ENCODE assay signal across 20 cellular contexts in the genomic region with DNA sequence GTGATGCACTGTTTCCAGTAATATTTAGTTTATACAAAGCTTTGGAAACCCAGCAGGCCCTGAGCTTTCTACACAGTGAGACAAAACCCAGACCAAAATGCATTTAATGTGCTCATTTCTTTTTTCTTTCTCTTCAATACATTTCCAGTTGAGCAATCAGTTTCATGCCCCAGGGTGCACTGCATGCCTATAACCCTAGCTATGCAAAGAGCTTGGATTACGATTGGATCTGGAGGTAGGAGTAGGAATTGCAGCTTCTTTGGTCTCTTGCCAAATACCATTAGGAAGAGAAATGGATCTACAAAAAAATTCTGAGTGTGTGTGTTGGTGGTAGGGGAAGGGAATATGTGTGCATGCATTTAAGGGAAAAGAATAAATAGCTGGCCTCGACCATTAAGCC.
DNase-seq lines count a peak whose midpoint lies in the region; ATAC-seq and TF ChIP-seq lines count a peak whose summit lies in the region.
"Had no signal": no experiment of that assay in that cellular context is flagged by ENCODE, and none has a peak within 500 bp of the region (broad histone marks: within the 10 kb centered on the region; RNA-seq: fewer than 3 reads in every experiment).

No MANE protein-coding gene starts in this region.

- DNase-seq in SK-N-SH (peak; percentile 7), T1000 (lab: John Stamatoyannopoulos, UW) (peak; percentile 10), islet precursor cell (peak; percentile 56), LoVo (ENCODE audit: low spot score) (no peak), lower leg skin (ENCODE audit: low spot score in 2 of 2) (no peak), middle frontal gyrus (ENCODE audit: extremely low spot score, low spot score) (no peak)
- DNase-seq: activated naive CD4-positive, alpha-beta T cell; aorta; effector memory CD4-positive, alpha-beta T cell; GM23248; left cardiac atrium; NCI-H774; occipital lobe; stimulated activated naive CD4-positive, alpha-beta T cell treated with Interleukin-2 at 50 U/mL for 16 hours; T-cell had no signal

- H3K79me2 ChIP-seq in SK-N-SH (ENCODE audit: insufficient read depth), result no peaks in the 10 kb centered on the region

- ATAC-seq in SK-N-SH treated with all-trans-retinoic acid at 6 μM for 48 hours, result no peak
- ATAC-seq in HG03460 (IDR thresholded peaks at IDR 0.05; ENCODE audit: unreplicated experiment), result no peak
- ATAC-seq: left cardiac atrium, sciatic nerve, T-cell had no signal

- no peaks in the 10 kb centered on the region for H3K9me3 ChIP-seq in SK-N-SH
- H3K9me3 ChIP-seq: tibial nerve had no signal

- H3K4me2 ChIP-seq in SK-N-SH, result no peak overlapping the region

- no peaks in the 10 kb centered on the region for H4K20me1 ChIP-seq in SK-N-SH (ENCODE audit: insufficient read depth)

- TF ChIP-seq CTCF in SK-N-SH (IDR thresholded peaks at IDR 0.05) (no peak), lower leg skin (IDR thresholded peaks at IDR 0.05) (no peak)

- no peaks in the 10 kb centered on the region; a peak in 1 of 4 replicates for H3K4me1 ChIP-seq in SK-N-SH (ENCODE audit: control insufficient read depth in 1 of 2, insufficient read depth in 2 of 2, low read depth in 1 of 2, low read length in 1 of 2)
- H3K4me1 ChIP-seq: tibial nerve had no signal

- TF ChIP-seq EP300 in SK-N-SH (IDR thresholded peaks at IDR 0.05; ENCODE audit: borderline replicate concordance in 1 of 2, low read depth in 1 of 2, low read length in 1 of 2), result no peak

- TF ChIP-seq POLR2A in lower leg skin (IDR thresholded peaks at IDR 0.05), result no peak

- no peaks in the 10 kb centered on the region for H3K36me3 ChIP-seq in SK-N-SH (replicated peaks in 1 of 2; ENCODE audit: control insufficient read depth in 1 of 2, insufficient read depth in 2 of 2, low read length in 1 of 2)
- H3K36me3 ChIP-seq: tibial nerve had no signal

- H2AFZ ChIP-seq in SK-N-SH (ENCODE audit: low read depth), result no peak overlapping the region
- H2AFZ ChIP-seq: GM23248 had no signal

- no peak overlapping the region for H3K9ac ChIP-seq in SK-N-SH
- H3K9ac ChIP-seq: GM23248 had no signal

- H3K9me2 ChIP-seq in SK-N-SH, result no peaks in the 10 kb centered on the region

- H3F3A ChIP-seq in SK-N-SH (replicated peaks; ENCODE audit: insufficient read depth), result no peaks in the 10 kb centered on the region

- POLR2A ChIA-PET in SK-N-SH (lab: Yijun Ruan, JAX), result no interaction called here

- CTCF ChIA-PET in SK-N-SH (lab: Yijun Ruan, JAX), result interaction anchor here (0.6 to 0.8 kb wide), 2 partner anchors 19 to 176 kb away, joined by 3 read pairs; no protein-coding TSS in a partner anchor

- H3K4me3 ChIP-seq in SK-N-SH (ENCODE audit: low read depth in 2 of 2, low read length in 1 of 2) (no peak overlapping the region), lower leg skin (ENCODE audit: low read depth, poor library complexity, severe bottlenecking) (no peak overlapping the region)
- H3K4me3 ChIP-seq: GM23248, tibial nerve had no signal

- H3K27me3 ChIP-seq in SK-N-SH (ENCODE audit: insufficient read depth), result no peaks in the 10 kb centered on the region
- H3K27me3 ChIP-seq: tibial nerve had no signal

- intact Hi-C loops in lower leg skin (cut with DNase I; ENCODE audit: low total_unique reads), result no loop called here

- TF ChIP-seq RAD21 in SK-N-SH (IDR thresholded peaks at IDR 0.05; ENCODE audit: low read length), result no peak

- H3K27ac ChIP-seq in SK-N-SH (ENCODE audit: low read depth in 2 of 2, low read length in 1 of 2), result no peak overlapping the region
- H3K27ac ChIP-seq: GM23248, RWPE1, tibial nerve had no signal

- 22% methylated on average over 2 of the region's 2 CpGs for WGBS in SK-N-SH (ENCODE audit: low lambda C conversion rate)
- 39 to 55% methylated on average over 2 of the region's 2 CpGs for whole genome bisulfite sequencing in lower leg skin, 2 donors

TF ChIP-seq in SK-N-SH, 30 proteins besides CTCF, POLR2A, EP300 and RAD21:
- TF ChIP-seq RCOR1 (IDR thresholded peaks at IDR 0.05; ENCODE audit: low read length) (no peak), FOXJ3 (CRISPR knock-in tag; IDR thresholded peaks at IDR 0.05) (no peak), NFIC (IDR thresholded peaks at IDR 0.05; ENCODE audit: borderline replicate concordance) (no peak), POLR2AphosphoS5 (IDR thresholded peaks at IDR 0.05; ENCODE audit: low read depth, low read length) (no peak), CHD2 (IDR thresholded peaks at IDR 0.05; ENCODE audit: low read length, partially characterized antibody) (no peak), TCF12 (IDR thresholded peaks at IDR 0.05) (no peak), GABPA (IDR thresholded peaks at IDR 0.05; ENCODE audit: low read depth) (no peak), MEF2A (IDR thresholded peaks at IDR 0.05; ENCODE audit: borderline replicate concordance, low read depth) (no peak), JUND (IDR thresholded peaks at IDR 0.05) (no peak), TAF1 (IDR thresholded peaks at IDR 0.05; ENCODE audit: borderline replicate concordance, low read depth, low read length) (no peak), FOSL2 (IDR thresholded peaks at IDR 0.05; ENCODE audit: borderline replicate concordance, low read depth) (no peak), RFX5 (IDR thresholded peaks at IDR 0.05; ENCODE audit: low read length) (no peak)
- TF ChIP-seq, protein P1, sequence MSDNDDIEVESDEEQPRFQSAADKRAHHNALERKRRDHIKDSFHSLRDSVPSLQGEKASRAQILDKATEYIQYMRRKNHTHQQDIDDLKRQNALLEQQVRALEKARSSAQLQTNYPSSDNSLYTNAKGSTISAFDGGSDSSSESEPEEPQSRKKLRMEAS (IDR thresholded peaks at IDR 0.05; ENCODE audit: low read depth), result no peak
- TF ChIP-seq, protein P2, sequence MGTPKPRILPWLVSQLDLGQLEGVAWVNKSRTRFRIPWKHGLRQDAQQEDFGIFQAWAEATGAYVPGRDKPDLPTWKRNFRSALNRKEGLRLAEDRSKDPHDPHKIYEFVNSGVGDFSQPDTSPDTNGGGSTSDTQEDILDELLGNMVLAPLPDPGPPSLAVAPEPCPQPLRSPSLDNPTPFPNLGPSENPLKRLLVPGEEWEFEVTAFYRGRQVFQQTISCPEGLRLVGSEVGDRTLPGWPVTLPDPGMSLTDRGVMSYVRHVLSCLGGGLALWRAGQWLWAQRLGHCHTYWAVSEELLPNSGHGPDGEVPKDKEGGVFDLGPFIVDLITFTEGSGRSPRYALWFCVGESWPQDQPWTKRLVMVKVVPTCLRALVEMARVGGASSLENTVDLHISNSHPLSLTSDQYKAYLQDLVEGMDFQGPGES (IDR thresholded peaks at IDR 0.05; ENCODE audit: low read depth, low read length), result no peak
- TF ChIP-seq, protein P3, sequence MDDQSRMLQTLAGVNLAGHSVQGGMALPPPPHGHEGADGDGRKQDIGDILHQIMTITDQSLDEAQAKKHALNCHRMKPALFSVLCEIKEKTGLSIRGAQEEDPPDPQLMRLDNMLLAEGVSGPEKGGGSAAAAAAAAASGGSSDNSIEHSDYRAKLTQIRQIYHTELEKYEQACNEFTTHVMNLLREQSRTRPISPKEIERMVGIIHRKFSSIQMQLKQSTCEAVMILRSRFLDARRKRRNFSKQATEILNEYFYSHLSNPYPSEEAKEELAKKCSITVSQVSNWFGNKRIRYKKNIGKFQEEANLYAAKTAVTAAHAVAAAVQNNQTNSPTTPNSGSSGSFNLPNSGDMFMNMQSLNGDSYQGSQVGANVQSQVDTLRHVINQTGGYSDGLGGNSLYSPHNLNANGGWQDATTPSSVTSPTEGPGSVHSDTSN (IDR thresholded peaks at IDR 0.05), result no peak

TF ChIP-seq in SK-N-SH treated with all-trans-retinoic acid at 6 μM for 48 hours, 23 proteins besides CTCF, POLR2A, EP300 and RAD21:
- TF ChIP-seq TOX (CRISPR knock-in tag; IDR thresholded peaks at IDR 0.05; ENCODE audit: borderline replicate concordance) (no peak), ZNF70 (CRISPR knock-in tag; IDR thresholded peaks at IDR 0.05) (no peak), ZNF565 (CRISPR knock-in tag; conservative IDR thresholded peaks at IDR 0.05; ENCODE audit: low read depth) (no peak), ZC3H10 (CRISPR knock-in tag; IDR thresholded peaks at IDR 0.05) (no peak)

Comparison
In these comparisons a context has a peak if more than half of its experiments do, and no peak if none do; other contexts are left out.
1. DNase-seq: peak in SK-N-SH (single experiment), T1000 (single experiment) and islet precursor cell (single experiment); none in LoVo (single experiment), lower leg skin (0 of 2) and middle frontal gyrus (single experiment).